8 cellular contexts compared by ENCODE assay signal in the genomic region with DNA sequence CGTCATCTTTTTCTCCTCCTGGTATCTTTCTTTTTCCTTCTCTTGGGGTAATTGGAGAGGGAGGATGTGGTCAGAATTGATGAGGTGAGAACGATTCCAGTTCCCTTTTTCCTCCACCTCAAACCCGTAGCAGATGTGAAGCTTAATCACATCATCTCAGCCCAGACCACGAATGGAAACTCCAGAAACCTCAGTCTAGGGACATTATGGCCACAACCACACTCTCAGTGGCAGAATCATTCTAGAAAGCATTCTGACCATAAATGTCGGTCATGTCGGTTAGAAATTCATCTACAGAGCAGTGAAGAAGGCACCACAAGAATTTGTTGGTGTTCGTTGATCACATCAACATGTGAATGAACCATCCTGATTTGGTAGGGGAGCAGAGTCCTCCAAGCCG.
DNase-seq lines count a peak whose midpoint lies in the region; ATAC-seq and TF ChIP-seq lines count a peak whose summit lies in the region.

No MANE protein-coding gene starts in this region.

- intact Hi-C loops in left ventricle myocardium inferior (cut with micrococcal nuclease), result no loop called here

- no peaks in the 10 kb centered on the region for H3K36me3 Mint-ChIP-seq in central memory CD8-positive, alpha-beta T cell (ENCODE audit: insufficient read depth)
- H3K36me3 Mint-ChIP-seq in endothelial cell (ENCODE audit: low read depth, unreplicated experiment), result no peaks in the 10 kb centered on the region

- peaks cover 32% of the 10 kb centered on the region for H3K27me3 Mint-ChIP-seq in central memory CD8-positive, alpha-beta T cell
- H3K27me3 Mint-ChIP-seq in endothelial cell (ENCODE audit: unreplicated experiment), result no peaks in the 10 kb centered on the region

- no peak for TF ChIP-seq CTCF in left ventricle myocardium inferior (IDR thresholded peaks at IDR 0.05; ENCODE audit: borderline replicate concordance)
- no peak for TF ChIP-seq CTCF in endothelial cell (IDR thresholded peaks at IDR 0.05; ENCODE audit: unreplicated experiment)

- DNase-seq in KG1 (lab: John Stamatoyannopoulos, UW) (peak; percentile 3), RKO (ENCODE audit: low spot score) (no peak), left ventricle myocardium inferior (no peak), SJCRH30 (no peak), endothelial cell (ENCODE audit: low spot score) (no peak)
- DNase-seq in central memory CD8-positive, alpha-beta T cell (ENCODE audit: low spot score in 2 of 2), result no peak

- no peak overlapping the region for H3K4me3 Mint-ChIP-seq in central memory CD8-positive, alpha-beta T cell
- no peak overlapping the region for H3K4me3 Mint-ChIP-seq in endothelial cell (ENCODE audit: unreplicated experiment)

- H3K9me3 Mint-ChIP-seq in central memory CD8-positive, alpha-beta T cell, result no peaks in the 10 kb centered on the region
- no peaks in the 10 kb centered on the region for H3K9me3 Mint-ChIP-seq in endothelial cell (ENCODE audit: unreplicated experiment)

- peaks cover 19% of the 10 kb centered on the region for H3K4me1 Mint-ChIP-seq in central memory CD8-positive, alpha-beta T cell
- no peaks in the 10 kb centered on the region for H3K4me1 Mint-ChIP-seq in endothelial cell (ENCODE audit: unreplicated experiment)

- no peak overlapping the region for H3K27ac ChIP-seq in left ventricle myocardium inferior (replicated peaks)
- H3K27ac ChIP-seq in SJCRH30, result no peak overlapping the region

- H3K4me3 ChIP-seq in left ventricle myocardium inferior, result no peak overlapping the region
- no peak overlapping the region for H3K4me3 ChIP-seq in SJCRH30

- peaks cover 19% of the 10 kb centered on the region for H3K27me3 ChIP-seq in left ventricle myocardium inferior (ENCODE audit: low read depth)
- no peaks in the 10 kb centered on the region for H3K27me3 ChIP-seq in SJCRH30

- peak overlapping the region; percentile 38 for H3K27ac Mint-ChIP-seq in central memory CD8-positive, alpha-beta T cell (ENCODE audit: low read depth)
- H3K27ac Mint-ChIP-seq in endothelial cell (ENCODE audit: unreplicated experiment), result no peak overlapping the region

- ATAC-seq in GM18858 (IDR thresholded peaks at IDR 0.05; ENCODE audit: unreplicated experiment) (peak; percentile 58), GM21723 (IDR thresholded peaks at IDR 0.05; ENCODE audit: unreplicated experiment) (peak; percentile 63)
- no peak for ATAC-seq in central memory CD8-positive, alpha-beta T cell (replicated peaks; ENCODE audit: extremely low read depth, poor library complexity, severe bottlenecking)

- H3K4me1 ChIP-seq in left ventricle myocardium inferior (no peaks in the 10 kb centered on the region), SJCRH30 (no peaks in the 10 kb centered on the region)

- no peaks in the 10 kb centered on the region for H3K9me3 ChIP-seq in left ventricle myocardium inferior (replicated peaks)
- no peaks in the 10 kb centered on the region for H3K9me3 ChIP-seq in SJCRH30 (replicated peaks)

- H3K36me3 ChIP-seq in left ventricle myocardium inferior (no peaks in the 10 kb centered on the region), SJCRH30 (no peaks in the 10 kb centered on the region)
